Comparison of ENCODE assay signal across 3 cellular contexts in the genomic region with DNA sequence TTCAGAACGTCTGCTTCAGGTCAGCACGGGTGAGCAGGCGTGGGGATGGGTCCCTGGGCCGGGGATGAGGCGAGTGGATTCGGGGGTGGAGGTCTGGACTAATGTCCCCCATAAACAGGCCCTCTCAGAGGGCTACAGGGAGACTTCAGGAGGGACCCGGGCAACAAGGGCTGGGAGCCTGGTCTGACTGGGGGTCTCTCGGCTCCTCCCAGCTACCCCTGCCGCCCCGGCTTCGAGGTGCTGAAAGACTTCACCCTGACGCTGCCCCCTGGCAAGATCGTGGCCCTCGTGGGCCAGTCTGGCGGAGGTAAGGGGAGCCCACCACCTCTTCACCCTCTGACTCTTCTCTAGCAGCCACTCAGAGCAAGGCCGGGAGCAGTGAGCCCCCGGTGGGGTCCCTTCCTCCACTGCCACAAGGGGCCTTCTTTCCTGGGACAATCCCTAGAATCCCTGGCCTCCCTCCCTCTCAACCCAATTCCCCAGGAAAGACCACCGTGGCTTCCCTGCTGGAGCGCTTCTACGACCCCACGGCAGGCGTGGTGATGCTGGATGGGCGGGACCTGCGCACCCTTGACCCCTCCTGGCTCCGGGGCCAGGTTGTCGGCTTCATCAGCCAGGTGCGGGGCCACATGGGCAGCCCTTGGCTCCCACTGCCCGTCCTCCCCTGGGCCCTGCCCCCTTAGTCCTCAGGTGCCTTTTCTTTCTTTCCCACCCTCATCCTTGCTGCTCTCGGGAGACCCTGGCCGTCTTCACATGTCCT.
TF ChIP-seq lines count a peak whose summit lies in the region.

No MANE protein-coding gene starts in this region.

TF ChIP-seq in SK-N-SH, 30 proteins besides CTCF, POLR2A, EP300 and RAD21 (continued from another document):
- TF ChIP-seq TCF12 (IDR thresholded peaks at IDR 0.05): no peak
- TF ChIP-seq RCOR1 (IDR thresholded peaks at IDR 0.05; ENCODE audit: low read length): no peak

TF ChIP-seq in SK-N-SH treated with all-trans-retinoic acid at 6 μM for 48 hours, 23 proteins besides CTCF, POLR2A, EP300 and RAD21 (continued from another document):
- TF ChIP-seq, protein P1, sequence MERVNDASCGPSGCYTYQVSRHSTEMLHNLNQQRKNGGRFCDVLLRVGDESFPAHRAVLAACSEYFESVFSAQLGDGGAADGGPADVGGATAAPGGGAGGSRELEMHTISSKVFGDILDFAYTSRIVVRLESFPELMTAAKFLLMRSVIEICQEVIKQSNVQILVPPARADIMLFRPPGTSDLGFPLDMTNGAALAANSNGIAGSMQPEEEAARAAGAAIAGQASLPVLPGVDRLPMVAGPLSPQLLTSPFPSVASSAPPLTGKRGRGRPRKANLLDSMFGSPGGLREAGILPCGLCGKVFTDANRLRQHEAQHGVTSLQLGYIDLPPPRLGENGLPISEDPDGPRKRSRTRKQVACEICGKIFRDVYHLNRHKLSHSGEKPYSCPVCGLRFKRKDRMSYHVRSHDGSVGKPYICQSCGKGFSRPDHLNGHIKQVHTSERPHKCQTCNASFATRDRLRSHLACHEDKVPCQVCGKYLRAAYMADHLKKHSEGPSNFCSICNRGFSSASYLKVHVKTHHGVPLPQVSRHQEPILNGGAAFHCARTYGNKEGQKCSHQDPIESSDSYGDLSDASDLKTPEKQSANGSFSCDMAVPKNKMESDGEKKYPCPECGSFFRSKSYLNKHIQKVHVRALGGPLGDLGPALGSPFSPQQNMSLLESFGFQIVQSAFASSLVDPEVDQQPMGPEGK (CRISPR knock-in tag; IDR thresholded peaks at IDR 0.05; ENCODE audit: borderline replicate concordance): no peak
- TF ChIP-seq BACH2 (CRISPR knock-in tag; IDR thresholded peaks at IDR 0.05; ENCODE audit: borderline replicate concordance): no peak
- TF ChIP-seq OSR1 (CRISPR knock-in tag; IDR thresholded peaks at IDR 0.05): no peak
- TF ChIP-seq ZNF70 (CRISPR knock-in tag; IDR thresholded peaks at IDR 0.05): no peak
- TF ChIP-seq PPARA (CRISPR knock-in tag; IDR thresholded peaks at IDR 0.05; ENCODE audit: borderline replicate concordance): no peak
- no peak for TF ChIP-seq ARNTL (CRISPR knock-in tag; IDR thresholded peaks at IDR 0.05; ENCODE audit: borderline replicate concordance, low read depth)
- TF ChIP-seq, protein P2, sequence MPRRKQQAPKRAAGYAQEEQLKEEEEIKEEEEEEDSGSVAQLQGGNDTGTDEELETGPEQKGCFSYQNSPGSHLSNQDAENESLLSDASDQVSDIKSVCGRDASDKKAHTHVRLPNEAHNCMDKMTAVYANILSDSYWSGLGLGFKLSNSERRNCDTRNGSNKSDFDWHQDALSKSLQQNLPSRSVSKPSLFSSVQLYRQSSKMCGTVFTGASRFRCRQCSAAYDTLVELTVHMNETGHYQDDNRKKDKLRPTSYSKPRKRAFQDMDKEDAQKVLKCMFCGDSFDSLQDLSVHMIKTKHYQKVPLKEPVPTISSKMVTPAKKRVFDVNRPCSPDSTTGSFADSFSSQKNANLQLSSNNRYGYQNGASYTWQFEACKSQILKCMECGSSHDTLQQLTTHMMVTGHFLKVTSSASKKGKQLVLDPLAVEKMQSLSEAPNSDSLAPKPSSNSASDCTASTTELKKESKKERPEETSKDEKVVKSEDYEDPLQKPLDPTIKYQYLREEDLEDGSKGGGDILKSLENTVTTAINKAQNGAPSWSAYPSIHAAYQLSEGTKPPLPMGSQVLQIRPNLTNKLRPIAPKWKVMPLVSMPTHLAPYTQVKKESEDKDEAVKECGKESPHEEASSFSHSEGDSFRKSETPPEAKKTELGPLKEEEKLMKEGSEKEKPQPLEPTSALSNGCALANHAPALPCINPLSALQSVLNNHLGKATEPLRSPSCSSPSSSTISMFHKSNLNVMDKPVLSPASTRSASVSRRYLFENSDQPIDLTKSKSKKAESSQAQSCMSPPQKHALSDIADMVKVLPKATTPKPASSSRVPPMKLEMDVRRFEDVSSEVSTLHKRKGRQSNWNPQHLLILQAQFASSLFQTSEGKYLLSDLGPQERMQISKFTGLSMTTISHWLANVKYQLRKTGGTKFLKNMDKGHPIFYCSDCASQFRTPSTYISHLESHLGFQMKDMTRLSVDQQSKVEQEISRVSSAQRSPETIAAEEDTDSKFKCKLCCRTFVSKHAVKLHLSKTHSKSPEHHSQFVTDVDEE (CRISPR knock-in tag; IDR thresholded peaks at IDR 0.05): no peak
- no peak for TF ChIP-seq CSDC2 (CRISPR knock-in tag; IDR thresholded peaks at IDR 0.05)

TF ChIP-seq in K562, 482 proteins besides CTCF, POLR2A, EP300 and RAD21 (continued from another document and continues in another):
- TF ChIP-seq, protein P3, sequence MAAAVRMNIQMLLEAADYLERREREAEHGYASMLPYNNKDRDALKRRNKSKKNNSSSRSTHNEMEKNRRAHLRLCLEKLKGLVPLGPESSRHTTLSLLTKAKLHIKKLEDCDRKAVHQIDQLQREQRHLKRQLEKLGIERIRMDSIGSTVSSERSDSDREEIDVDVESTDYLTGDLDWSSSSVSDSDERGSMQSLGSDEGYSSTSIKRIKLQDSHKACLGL (CRISPR knock-in tag; IDR thresholded peaks at IDR 0.05; ENCODE audit: borderline replicate concordance, poor library complexity, severe bottlenecking): no peak
- TF ChIP-seq MCM5 (IDR thresholded peaks at IDR 0.05; ENCODE audit: low read depth) (no peak), ZFP1 (CRISPR knock-in tag; IDR thresholded peaks at IDR 0.05) (no peak), ZNF707 (CRISPR knock-in tag; conservative IDR thresholded peaks at IDR 0.05) (no peak), TOE1 (IDR thresholded peaks at IDR 0.05; ENCODE audit: borderline replicate concordance) (no peak), TOE1 (CRISPR knock-in tag; IDR thresholded peaks at IDR 0.05; ENCODE audit: borderline replicate concordance, low read depth) (no peak), CBFB (CRISPR knock-in tag; IDR thresholded peaks at IDR 0.05) (no peak), HMG20A (CRISPR knock-in tag; conservative IDR thresholded peaks at IDR 0.05) (no peak), DMBX1 (CRISPR knock-in tag; IDR thresholded peaks at IDR 0.05; ENCODE audit: borderline replicate concordance) (no peak), CREB1 (IDR thresholded peaks at IDR 0.05) (no peak), CREB1 (CRISPR knock-in tag; IDR thresholded peaks at IDR 0.05) (no peak; the same call in 1 of the 2 replicates), RB1 (IDR thresholded peaks at IDR 0.05; ENCODE audit: low read depth) (no peak), SIN3A (IDR thresholded peaks at IDR 0.05; ENCODE audit: borderline replicate concordance in 2 of 2, control insufficient read depth in 1 of 2, low read depth in 2 of 2, low read length in 2 of 2) (no peak), POU5F1 (IDR thresholded peaks at IDR 0.05; ENCODE audit: borderline replicate concordance, low read depth, low read length, partially characterized antibody) (no peak), CAMTA2 (CRISPR knock-in tag; conservative IDR thresholded peaks at IDR 0.05) (no peak), TAF7 (tag; IDR thresholded peaks at IDR 0.05) (no peak), MAFG (tag; conservative IDR thresholded peaks at IDR 0.05) (no peak), PHF8 (IDR thresholded peaks at IDR 0.05; ENCODE audit: borderline replicate concordance, low read length) (no peak), SRSF9 (IDR thresholded peaks at IDR 0.05; ENCODE audit: borderline replicate concordance, low read depth, low read length) (no peak), HIVEP1 (CRISPR knock-in tag; IDR thresholded peaks at IDR 0.05) (no peak), ZNF165 (CRISPR knock-in tag; IDR thresholded peaks at IDR 0.05; ENCODE audit: borderline replicate concordance) (no peak), ZNF23 (CRISPR knock-in tag; IDR thresholded peaks at IDR 0.05) (no peak), BRD4 (IDR thresholded peaks at IDR 0.05) (no peak), ZFP30 (CRISPR knock-in tag; IDR thresholded peaks at IDR 0.05; ENCODE audit: borderline replicate concordance) (no peak), ZNF507 (tag; conservative IDR thresholded peaks at IDR 0.05) (no peak), ZNF830 (CRISPR knock-in tag; IDR thresholded peaks at IDR 0.05) (0 out of 2 replicates have a peak, but pooled peaks have one; percentile 1)
- TF ChIP-seq, protein P4, sequence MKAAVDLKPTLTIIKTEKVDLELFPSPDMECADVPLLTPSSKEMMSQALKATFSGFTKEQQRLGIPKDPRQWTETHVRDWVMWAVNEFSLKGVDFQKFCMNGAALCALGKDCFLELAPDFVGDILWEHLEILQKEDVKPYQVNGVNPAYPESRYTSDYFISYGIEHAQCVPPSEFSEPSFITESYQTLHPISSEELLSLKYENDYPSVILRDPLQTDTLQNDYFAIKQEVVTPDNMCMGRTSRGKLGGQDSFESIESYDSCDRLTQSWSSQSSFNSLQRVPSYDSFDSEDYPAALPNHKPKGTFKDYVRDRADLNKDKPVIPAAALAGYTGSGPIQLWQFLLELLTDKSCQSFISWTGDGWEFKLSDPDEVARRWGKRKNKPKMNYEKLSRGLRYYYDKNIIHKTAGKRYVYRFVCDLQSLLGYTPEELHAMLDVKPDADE (conservative IDR thresholded peaks at IDR 0.05; ENCODE audit: control insufficient read depth, low read depth, low read length): 0 out of 2 replicates have a peak, but pooled peaks have one; percentile 13
- TF ChIP-seq, protein P5, sequence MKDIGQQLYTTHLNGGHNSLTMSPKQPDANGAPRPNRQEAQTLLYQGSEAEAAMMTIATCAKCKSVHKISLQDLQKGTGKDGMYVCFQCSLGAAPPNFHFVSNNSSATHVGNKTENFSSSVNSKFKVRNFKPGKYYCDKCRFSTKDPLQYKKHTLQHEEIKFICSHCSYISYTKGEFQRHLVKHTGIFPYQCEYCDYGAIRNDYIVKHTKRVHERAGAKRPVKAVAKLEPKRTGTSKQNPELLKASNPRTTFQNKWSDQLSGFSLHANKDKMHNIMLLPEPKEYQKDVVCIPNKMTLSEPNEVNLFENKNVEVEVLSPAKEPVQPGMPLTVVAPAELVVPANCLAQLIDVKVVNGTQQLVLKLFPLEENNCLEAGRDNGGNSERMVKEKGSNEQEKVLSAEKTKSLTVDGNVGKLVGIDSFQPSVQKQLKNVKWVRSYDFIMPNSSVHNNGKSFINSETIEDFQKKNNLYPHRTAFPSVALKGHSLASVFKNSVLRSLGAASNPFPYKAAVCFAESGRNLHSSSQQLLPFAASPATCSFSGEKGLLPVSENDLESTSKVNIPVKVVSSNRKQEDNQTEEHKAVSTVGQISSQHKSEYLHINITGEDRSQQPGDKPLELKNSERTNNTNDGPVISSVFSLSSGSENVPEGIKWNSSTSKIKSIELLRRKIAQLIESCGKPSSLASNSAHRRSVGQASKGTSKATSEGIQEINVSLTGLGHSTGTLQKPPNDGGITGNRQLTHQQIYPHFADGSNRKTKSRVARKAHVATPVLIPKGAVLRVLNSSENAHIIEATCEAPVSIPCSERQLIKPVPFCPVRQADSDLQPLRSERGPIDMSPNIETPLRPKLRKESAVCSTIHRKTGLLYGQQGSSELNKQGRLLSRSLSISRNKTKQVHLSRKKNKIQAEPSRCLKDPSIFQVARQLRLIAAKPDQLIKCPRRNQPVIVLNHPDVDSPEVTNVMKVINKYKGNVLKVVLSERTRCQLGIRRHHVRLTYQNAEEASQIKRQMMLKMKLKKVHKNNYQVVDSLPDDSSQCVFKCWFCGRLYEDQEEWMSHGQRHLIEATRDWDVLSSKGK (CRISPR knock-in tag; IDR thresholded peaks at IDR 0.05): no peak
- TF ChIP-seq, protein P1 (CRISPR knock-in tag; IDR thresholded peaks at IDR 0.05; ENCODE audit: borderline replicate concordance): no peak
